ENCODE assay signal across 34 cellular contexts in the genomic region with DNA sequence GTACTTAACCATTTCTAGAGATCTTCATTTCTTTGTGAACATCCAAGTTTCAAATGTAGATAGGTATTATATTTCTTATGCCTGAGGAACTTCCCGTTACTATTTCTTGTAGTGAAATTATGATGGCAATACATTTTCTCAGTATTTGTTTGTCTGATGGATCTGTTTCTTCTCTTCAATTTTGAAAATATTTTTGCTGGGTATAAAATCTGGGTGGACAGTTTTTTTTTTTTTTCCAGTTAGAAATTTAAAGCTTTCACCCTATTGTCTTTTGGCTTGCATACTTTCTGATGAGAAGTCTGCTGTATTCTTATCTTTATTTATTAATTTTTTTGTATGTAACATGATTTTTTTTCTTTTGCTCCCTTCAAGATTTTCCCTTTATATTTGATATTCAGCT.
"Had no signal": no experiment of that assay in that cellular context is flagged by ENCODE, and none has a peak within 500 bp of the region (broad histone marks: within the 10 kb centered on the region; RNA-seq: fewer than 3 reads in every experiment).

No MANE protein-coding gene starts in this region.

- H3K36me3 ChIP-seq: MG63 had no signal

- H3K4me3 ChIP-seq: MG63 had no signal

- DNase-seq: Karpas-422, MG63, MM.1S, MV-4-11, NCI-H1048, NCI-H1092, NCI-H1092 treated with DMSO at 0.1 percent for 48 hours, NCI-H1105, NCI-H1105 treated with DMSO at 0.1 percent for 48 hours, NCI-H1417, NCI-H1417 treated with DMSO at 0.1 percent for 48 hours, NCI-H1436, NCI-H1436 treated with DMSO at 0.1 percent for 48 hours, NCI-H146, NCI-H1694, NCI-H1694 treated with DMSO at 0.1 percent for 48 hours, NCI-H187, NCI-H187 treated with DMSO at 0.1 percent for 48 hours, NCI-H1930, NCI-H2029, NCI-H2029 treated with DMSO at 0.1 percent for 48 hours, NCI-H2081, NCI-H2081 treated with DMSO at 0.1 percent for 48 hours, NCI-H2107, NCI-H2171, NCI-H2171 treated with DMSO at 0.1 percent for 48 hours, NCI-H2227 treated with DMSO at 0.1 percent for 48 hours, NCI-H226, NCI-H345, NCI-H446, NCI-H446 treated with DMSO at 0.1 percent for 48 hours, NCI-H510A, NCI-H510A treated with DMSO at 0.1 percent for 48 hours, NCI-H524 had no signal
